29 cellular contexts compared by ENCODE assay signal in the genomic region with DNA sequence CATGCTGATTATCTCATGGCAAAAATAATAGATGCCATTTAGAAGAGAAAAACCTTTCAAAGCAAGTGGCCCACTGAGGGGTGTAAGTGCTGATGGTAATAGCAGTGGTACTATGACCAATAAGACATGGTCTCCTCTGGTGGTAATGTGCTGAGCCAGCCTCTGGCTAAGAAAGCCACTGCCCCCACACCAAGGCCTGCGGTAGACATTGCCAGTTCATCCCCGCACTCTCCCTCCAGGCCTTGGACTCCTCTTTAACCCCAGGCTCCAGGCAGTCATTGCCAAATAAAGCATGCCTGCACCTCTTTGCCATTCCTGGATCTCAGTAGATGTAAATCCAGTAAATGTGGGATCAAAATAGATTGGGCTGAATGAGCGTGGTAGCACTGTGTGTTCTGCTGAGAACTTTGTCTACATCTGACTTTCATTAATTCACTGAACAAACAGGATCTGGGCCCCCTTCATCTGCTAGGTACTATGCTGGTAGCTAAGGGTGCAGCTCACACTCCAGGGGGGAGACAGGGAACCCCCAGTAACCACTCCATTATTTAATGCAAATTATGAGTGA.
A peak's percentile ranks its signal among the peaks of the same experiment; 100 is the strongest.
DNase-seq lines count a peak whose midpoint lies in the region; ATAC-seq and TF ChIP-seq lines count a peak whose summit lies in the region.
"Had no signal": no experiment of that assay in that cellular context is flagged by ENCODE, and none has a peak within 500 bp of the region (broad histone marks: within the 10 kb centered on the region; RNA-seq: fewer than 3 reads in every experiment).

No MANE protein-coding gene starts in this region.

- H3K27ac Mint-ChIP-seq in activated naive CD8-positive, alpha-beta T cell, result peak overlapping the region; percentile 100
- H3K27ac Mint-ChIP-seq: nephron had no signal

- no peak overlapping the region for H3K9ac ChIP-seq in SK-N-MC (ENCODE audit: insufficient read length)
- H3K9ac ChIP-seq: BLaER1 treated with 17β-estradiol and CSF1 and Interleukin-3, amounts not matched to agents 10 nM and 100 nM had no signal

- no peak overlapping the region for H3K4me2 ChIP-seq in osteoblast (ENCODE audit: insufficient read depth, low read length)
- H3K4me2 ChIP-seq: BLaER1 treated with 17β-estradiol and CSF1 and Interleukin-3, amounts not matched to agents 10 nM and 100 nM had no signal

- H3K27me3 Mint-ChIP-seq in activated naive CD8-positive, alpha-beta T cell, result no peaks in the 10 kb centered on the region

- DNase-seq in activated T-cell treated with anti-CD3 and anti-CD28 coated beads, Interleukin-2, amount 50 U/mL, for 48 hours, result peak; percentile 53 to 60
- DNase-seq in activated T-cell treated with anti-CD3 and anti-CD28 coated beads for 4 hours (no peak), SK-N-MC (ENCODE audit: low read depth, low spot score) (no peak), osteoblast (ENCODE audit: insufficient read length, low spot score, missing footprints) (peak; percentile 47), hypothalamus (lab: John Stamatoyannopoulos, UW) (no peak)
- DNase-seq: activated CD4-positive, alpha-beta T cell treated with anti-CD3 and anti-CD28 coated beads for 1 hour; amniotic stem cell; colonic mucosa; EL; foreskin melanocyte; KG1; left ventricle myocardium inferior; NCI-H1436 treated with DMSO at 0.1 percent for 48 hours; NCI-H2171; NCI-H524 treated with DMSO at 0.1 percent for 48 hours; ovary; SHP77 treated with DMSO at 0.1 percent for 48 hours; stimulated activated CD4-positive, alpha-beta T cell treated with anti-CD3 and anti-CD28 coated beads, Interleukin-4, amount 100 ng/mL, for 4 hours; stomach; SW 1271 had no signal

- peaks cover 99% of the 10 kb centered on the region for H3K4me1 Mint-ChIP-seq in activated naive CD8-positive, alpha-beta T cell (ENCODE audit: low read depth)

- H3K9me3 ChIP-seq in SK-N-MC (ENCODE audit: low read depth, low read length), result no peaks in the 10 kb centered on the region
- H3K9me3 ChIP-seq in osteoblast (ENCODE audit: low read depth, low read length), result no peaks in the 10 kb centered on the region
- H3K9me3 ChIP-seq: BLaER1 treated with 17β-estradiol and CSF1 and Interleukin-3, amounts not matched to agents 10 nM and 100 nM; colonic mucosa; esophagus muscularis mucosa; left ventricle myocardium inferior; ovary; right atrium auricular region; stomach; tibial artery had no signal

- H3K79me2 ChIP-seq in osteoblast (ENCODE audit: insufficient read depth, low read length), result no peaks in the 10 kb centered on the region

- no peaks in the 10 kb centered on the region for H3K9me3 Mint-ChIP-seq in activated naive CD8-positive, alpha-beta T cell (ENCODE audit: low read depth)
- H3K9me3 Mint-ChIP-seq: nephron had no signal

- H3K4me1 ChIP-seq in osteoblast (ENCODE audit: insufficient read depth, low read length), result no peaks in the 10 kb centered on the region
- H3K4me1 ChIP-seq: colonic mucosa, left ventricle myocardium inferior, right atrium auricular region, tibial artery had no signal

- TF ChIP-seq CTCF in osteoblast (IDR thresholded peaks at IDR 0.05; ENCODE audit: extremely low read depth, low read depth, low read length), result no peak

- H3K36me3 Mint-ChIP-seq in activated naive CD8-positive, alpha-beta T cell, result peaks cover 8% of the 10 kb centered on the region

- peak overlapping the region; percentile 78 for H3K4me3 Mint-ChIP-seq in activated naive CD8-positive, alpha-beta T cell
- H3K4me3 Mint-ChIP-seq: nephron had no signal

- H3K27ac ChIP-seq in SK-N-MC, result peak overlapping the region; percentile 72
- H3K27ac ChIP-seq in osteoblast (ENCODE audit: low read depth, low read length), result no peak overlapping the region
- H3K27ac ChIP-seq: BLaER1 treated with 17β-estradiol and CSF1 and Interleukin-3, amounts not matched to agents 10 nM and 100 nM; colonic mucosa; esophagus muscularis mucosa; left ventricle myocardium inferior; ovary; right atrium auricular region; stomach; tibial artery had no signal

- no peaks in the 10 kb centered on the region for H3K27me3 ChIP-seq in osteoblast (ENCODE audit: insufficient read depth, low read length)
- H3K27me3 ChIP-seq: BLaER1 treated with 17β-estradiol and CSF1 and Interleukin-3, amounts not matched to agents 10 nM and 100 nM; colonic mucosa; ovary; right atrium auricular region had no signal

- H3K36me3 ChIP-seq in SK-N-MC (ENCODE audit: insufficient read depth, low read length) (peaks cover 99% of the 10 kb centered on the region), osteoblast (ENCODE audit: insufficient read depth, low read length) (no peaks in the 10 kb centered on the region)
- H3K36me3 ChIP-seq: colonic mucosa, esophagus muscularis mucosa, left ventricle myocardium inferior, ovary, right atrium auricular region, stomach, tibial artery had no signal

- H3K4me3 ChIP-seq in SK-N-MC, result no peak overlapping the region
- no peak overlapping the region for H3K4me3 ChIP-seq in osteoblast (ENCODE audit: insufficient read depth, low read length)
- H3K4me3 ChIP-seq: BLaER1 treated with 17β-estradiol and CSF1 and Interleukin-3, amounts not matched to agents 10 nM and 100 nM; colonic mucosa; esophagus muscularis mucosa; left ventricle myocardium inferior; ovary; right atrium auricular region; stomach; tibial artery had no signal

- ATAC-seq in HG02885 (IDR thresholded peaks at IDR 0.05; ENCODE audit: poor library complexity, unreplicated experiment) (no peak), GM21786 (IDR thresholded peaks at IDR 0.05; ENCODE audit: unreplicated experiment) (no peak)
- ATAC-seq: Panc1 had no signal

- no peak overlapping the region for H2AFZ ChIP-seq in osteoblast (ENCODE audit: low read length)

- H4K20me1 ChIP-seq in osteoblast (ENCODE audit: insufficient read depth, low read length), result no peaks in the 10 kb centered on the region

Comparison
In these comparisons a context has a peak if more than half of its experiments do, and no peak if none do; other contexts are left out.
1. DNase-seq: peak in activated T-cell treated with anti-CD3 and anti-CD28 coated beads, Interleukin-2, amount 50 U/mL, for 48 hours (2 of 2) and osteoblast (single experiment); none in activated T-cell treated with anti-CD3 and anti-CD28 coated beads for 4 hours (single experiment), SK-N-MC (single experiment) and hypothalamus (0 of 51).